8 cellular contexts compared by ENCODE assay signal in genomic region chr1:3772715-3773571, GRCh38. TPM values are rescaled to one million over a fixed set of nuclear protein-coding genes. Genes with fewer than 3 reads are reported as not detected.
DNase-seq lines count a peak whose midpoint lies in the region; ATAC-seq and TF ChIP-seq lines count a peak whose summit lies in the region.

SMIM1 (plus strand) TSS chr1:3772749; CDS start chr1:3775374, 2,625 bp downstream.

- no peak for DNase-seq in A673 (ENCODE audit: low spot score)
- DNase-seq in NT2/D1 (ENCODE audit: low read depth, low spot score), result no peak
- DNase-seq in effector memory CD8-positive, alpha-beta T cell, result peak in 1 of 3 experiments; percentile 23
- peak in 3 of 10 donors; percentile 9 to 58 (median 21) for DNase-seq in naive thymus-derived CD8-positive, alpha-beta T cell
- no peak for DNase-seq in SJCRH30
- no peak for DNase-seq in NCI-H1436 (lab: John Stamatoyannopoulos, UW)
- DNase-seq in NCI-H2029 treated with DMSO at 0.1 percent for 48 hours (lab: John Stamatoyannopoulos, UW), result no peak

- POLR2A ChIA-PET in A673 (lab: Charles Lee; ENCODE audit: low non-redundant PET), result no interaction called here
- POLR2A ChIA-PET in naive thymus-derived CD8-positive, alpha-beta T cell (lab: Charles Lee), result no interaction called here

- ATAC-seq in GM21381 (IDR thresholded peaks at IDR 0.05; ENCODE audit: unreplicated experiment), result peak; percentile 10
- no peak for ATAC-seq in effector memory CD8-positive, alpha-beta T cell (replicated peaks)
- ATAC-seq in naive thymus-derived CD8-positive, alpha-beta T cell, result peak in 1 of 2 donors; percentile 11

- intact Hi-C loops in A673 (cut with micrococcal nuclease; ENCODE audit: unreplicated experiment), result no loop called here

- H3K27ac ChIP-seq in A673 (ENCODE audit: low read depth, low read length, poor library complexity, severe bottlenecking) (no peak within 1 kb of the TSS), SJCRH30 (no peak within 1 kb of the TSS)

- H3K9me3 ChIP-seq in A673 (ENCODE audit: low read depth, low read length, poor library complexity, severe bottlenecking) (no peaks in the 10 kb centered on the region), NT2/D1 (ENCODE audit: insufficient read depth, low read length) (no peaks in the 10 kb centered on the region), SJCRH30 (replicated peaks) (no peaks in the 10 kb centered on the region)

- H3K27me3 Mint-ChIP-seq in effector memory CD8-positive, alpha-beta T cell, result peaks cover 0 to 15% of the 10 kb centered on the region in 2 donors
- H3K27me3 Mint-ChIP-seq in naive thymus-derived CD8-positive, alpha-beta T cell, result no peaks in the 10 kb centered on the region

- H3K36me3 Mint-ChIP-seq in effector memory CD8-positive, alpha-beta T cell (ENCODE audit: insufficient read depth), result peaks cover 11% of the 10 kb centered on the region
- no peaks in the 10 kb centered on the region for H3K36me3 Mint-ChIP-seq in naive thymus-derived CD8-positive, alpha-beta T cell

- TF ChIP-seq CTCF in A673 (conservative IDR thresholded peaks at IDR 0.05; ENCODE audit: low read depth, low read length), result no peak

- H3K36me3 ChIP-seq in A673 (ENCODE audit: insufficient read depth, low read length, poor library complexity, severe bottlenecking) (no peaks in the 10 kb centered on the region), NT2/D1 (ENCODE audit: insufficient read depth, insufficient read length, low read length) (peaks cover 5% of the 10 kb centered on the region), SJCRH30 (no peaks in the 10 kb centered on the region)

- H3K4me3 Mint-ChIP-seq in effector memory CD8-positive, alpha-beta T cell, result peak within 1 kb of the TSS; percentile 67 to 74
- peak within 1 kb of the TSS; percentile 69 to 82 (median 76) for H3K4me3 Mint-ChIP-seq in naive thymus-derived CD8-positive, alpha-beta T cell

- H3K9me3 Mint-ChIP-seq in effector memory CD8-positive, alpha-beta T cell, result no peaks in the 10 kb centered on the region
- no peaks in the 10 kb centered on the region for H3K9me3 Mint-ChIP-seq in naive thymus-derived CD8-positive, alpha-beta T cell

- peak within 1 kb of the TSS; percentile 78 for H3K9ac ChIP-seq in NT2/D1 (ENCODE audit: insufficient read length, low read depth)

- no TSS peak for BruUV-seq in A673 (replicated peaks; lab: Mats Ljungman, UMichigan)

- H3K27me3 ChIP-seq in A673 (replicated peaks; ENCODE audit: insufficient read depth, low read depth, low read length, poor library complexity), result no peaks in the 10 kb centered on the region
- H3K27me3 ChIP-seq in NT2/D1 (ENCODE audit: insufficient read depth, insufficient read length), result peaks cover 12% of the 10 kb centered on the region
- H3K27me3 ChIP-seq in SJCRH30, result peaks cover 7% of the 10 kb centered on the region

- H3K4me3 ChIP-seq in A673 (ENCODE audit: low read depth, low read length, poor library complexity, severe bottlenecking), result peak within 1 kb of the TSS; percentile 58
- peak within 1 kb of the TSS; percentile 55 for H3K4me3 ChIP-seq in NT2/D1 (ENCODE audit: insufficient read length, low read depth)
- no peak within 1 kb of the TSS for H3K4me3 ChIP-seq in SJCRH30

- CTCF ChIA-PET in A673 (lab: Charles Lee), result no interaction called here

- peak within 1 kb of the TSS in 1 of 2 donors; percentile 38 for H3K27ac Mint-ChIP-seq in effector memory CD8-positive, alpha-beta T cell
- peak within 1 kb of the TSS in 6 of 10 donors; percentile 19 to 71 (median 60) for H3K27ac Mint-ChIP-seq in naive thymus-derived CD8-positive, alpha-beta T cell

- peaks cover 7 to 12% of the 10 kb centered on the region in 2 donors for H3K4me1 Mint-ChIP-seq in effector memory CD8-positive, alpha-beta T cell (ENCODE audit: low read depth in 2 of 2)
- peaks cover 9 to 29% (median 22%) of the 10 kb centered on the region in 4 donors for H3K4me1 Mint-ChIP-seq in naive thymus-derived CD8-positive, alpha-beta T cell

- peaks cover 9% of the 10 kb centered on the region for H3K4me1 ChIP-seq in A673 (ENCODE audit: insufficient read depth, low read length, poor library complexity, severe bottlenecking)
- peaks cover 21% of the 10 kb centered on the region for H3K4me1 ChIP-seq in NT2/D1 (ENCODE audit: insufficient read depth, insufficient read length)
- peaks cover 33% of the 10 kb centered on the region for H3K4me1 ChIP-seq in SJCRH30

RNA-seq across cellular contexts. Expression of gene SMIM1, which starts in this region (rescaled TPM):
- 0.81 and 1.5 TPM in 2 replicates for total RNA-seq in A673 (2021)
- total RNA-seq in naive thymus-derived CD8-positive, alpha-beta T cell, result 1 to 10 TPM; 2.8 to 5.7 TPM
- 1 to 10 TPM; 1.3 to 2.3 (median 1.4) TPM for polyA plus RNA-seq in naive thymus-derived CD8-positive, alpha-beta T cell
- not detected in 2 replicates for total RNA-seq in SJCRH30 (2014; rRNA removed; shearing (Covaris generic))
